In the genomic region with DNA sequence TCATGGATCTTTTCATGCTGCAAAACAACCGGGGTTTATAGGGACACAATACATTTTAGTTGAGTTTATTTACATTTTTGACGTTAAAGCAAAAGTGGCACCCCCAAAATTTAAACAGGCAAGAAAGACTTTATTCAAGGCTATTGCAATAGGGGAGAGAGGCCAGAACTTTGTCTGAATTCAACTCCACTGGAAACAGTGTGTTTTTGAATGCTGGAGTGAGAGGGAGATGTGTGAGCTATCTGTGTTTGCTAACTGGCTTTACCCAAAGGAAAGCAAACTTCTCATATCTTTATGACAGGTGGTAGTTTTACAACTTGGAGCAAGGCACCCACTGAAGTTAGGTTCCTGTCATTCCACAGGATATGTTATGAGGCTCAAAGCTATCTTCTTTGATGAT, we compare ENCODE assay signal across 26 cellular contexts.
"Had no signal": no experiment of that assay in that cellular context is flagged by ENCODE, and none has a peak within 500 bp of the region (broad histone marks: within the 10 kb centered on the region; RNA-seq: fewer than 3 reads in every experiment).

No MANE protein-coding gene starts in this region.

- H3K79me2 ChIP-seq: hepatocyte had no signal

- H3K27ac ChIP-seq: coronary artery, esophagus squamous epithelium, hepatocyte, lower lobe of right lung, neutrophil, stomach, thoracic aorta, tibial nerve, upper lobe of left lung had no signal

- H3K36me3 Mint-ChIP-seq: natural killer cell; stimulated activated effector memory CD8-positive, alpha-beta T cell treated with anti-CD3 and anti-CD28 coated beads, Interleukin-12 subunit alpha, Interleukin-12 subunit beta, amount 100 ng/mL, for 72 hours had no signal

- H3K4me1 Mint-ChIP-seq: natural killer cell; stimulated activated effector memory CD8-positive, alpha-beta T cell treated with anti-CD3 and anti-CD28 coated beads, Interleukin-12 subunit alpha, Interleukin-12 subunit beta, amount 100 ng/mL, for 72 hours had no signal

- ATAC-seq: heart left ventricle, left ventricle myocardium superior, lower lobe of right lung, natural killer cell, sciatic nerve had no signal

- H3K27ac Mint-ChIP-seq: natural killer cell; stimulated activated effector memory CD8-positive, alpha-beta T cell treated with anti-CD3 and anti-CD28 coated beads, Interleukin-12 subunit alpha, Interleukin-12 subunit beta, amount 100 ng/mL, for 72 hours had no signal

- H3K4me3 Mint-ChIP-seq: natural killer cell; stimulated activated effector memory CD8-positive, alpha-beta T cell treated with anti-CD3 and anti-CD28 coated beads, Interleukin-12 subunit alpha, Interleukin-12 subunit beta, amount 100 ng/mL, for 72 hours had no signal

- H3K4me2 ChIP-seq: hepatocyte had no signal

- H3K9me3 ChIP-seq: esophagus squamous epithelium, heart left ventricle, lower lobe of right lung, neutrophil, pancreas, stomach, thoracic aorta, tibial nerve, upper lobe of left lung had no signal

- H3K27me3 ChIP-seq: heart left ventricle, hepatocyte, neutrophil, pancreas, stomach, tibial nerve, upper lobe of left lung had no signal

- H3K4me1 ChIP-seq: lower lobe of right lung had no signal

- H3K4me3 ChIP-seq: coronary artery, esophagus squamous epithelium, heart left ventricle, hepatocyte, lower lobe of right lung, pancreas, stomach, thoracic aorta, tibial nerve, upper lobe of left lung had no signal

- FAIRE-seq: endometrium, frontal cortex, keratinocyte, pancreas, urothelium cell line had no signal

- DNase-seq: dermis blood vessel endothelial cell; effector memory CD4-positive, alpha-beta T cell; erythroblast; esophagus squamous epithelium; heart left ventricle; left ventricle myocardium superior; lower lobe of right lung; natural killer cell; pancreas; stimulated activated CD4-positive, alpha-beta T cell treated with anti-CD3 and anti-CD28 coated beads, Interleukin-2, amount 100 ng/mL, for 24 hours; stimulated activated CD4-positive, alpha-beta T cell treated with anti-CD3 and anti-CD28 coated beads, Interleukin-4, amount 100 ng/mL, for 24 hours; stimulated activated naive CD4-positive, alpha-beta T cell treated with Interleukin-2 at 50 U/mL for 16 hours; stomach; upper lobe of left lung had no signal

- H2AFZ ChIP-seq: hepatocyte had no signal

- H3K9me3 Mint-ChIP-seq: natural killer cell; neural crest cell; stimulated activated effector memory CD8-positive, alpha-beta T cell treated with anti-CD3 and anti-CD28 coated beads, Interleukin-12 subunit alpha, Interleukin-12 subunit beta, amount 100 ng/mL, for 72 hours had no signal

- H3K36me3 ChIP-seq: esophagus squamous epithelium, heart left ventricle, lower lobe of right lung, neutrophil, pancreas, stomach, thoracic aorta, tibial nerve, upper lobe of left lung had no signal
